Comparison of ENCODE assay signal across 10 cellular contexts in genomic region chr15:58773024-58773423, GRCh38. TPM values are rescaled to one million over a fixed set of nuclear protein-coding genes. Genes with fewer than 3 reads are reported as not detected.
DNase-seq lines count a peak whose midpoint lies in the region; ATAC-seq and TF ChIP-seq lines count a peak whose summit lies in the region.
"Had no signal": no experiment of that assay in that cellular context is flagged by ENCODE, and none has a peak within 500 bp of the region (broad histone marks: within the 10 kb centered on the region; RNA-seq: fewer than 3 reads in every experiment).

No MANE protein-coding gene starts in this region.

- peak overlapping the region; percentile 88 for H3K27ac Mint-ChIP-seq in activated T-helper 17 cell treated with anti-CD3 and anti-CD28 coated beads, Interleukin-2, amount 50 U/mL, for 72 hours

- peaks cover 8 to 39% (median 35%) of the 10 kb centered on the region in 5 donors for H3K4me1 ChIP-seq in subcutaneous abdominal adipose tissue (ENCODE audit: control insufficient read depth in 5 of 5, insufficient read depth in 5 of 5, low read length in 5 of 5)

- no peak for DNase-seq in HFF-Myc (ENCODE audit: extremely low read depth, low read depth)
- no peak for DNase-seq in cerebellum (ENCODE audit: low spot score)
- DNase-seq: activated T-cell treated with anti-CD3 and anti-CD28 coated beads, Interleukin-2, amount 50 U/mL, for 72 hours; Peyer's patch; stimulated activated naive CD4-positive, alpha-beta T cell treated with Interleukin-2 at 50 U/mL for 16 hours had no signal

- TF ChIP-seq CTCF in HFF-Myc (IDR thresholded peaks at IDR 0.05; ENCODE audit: low read depth, low read length, missing control alignments) = no peak

- H3K27me3 Mint-ChIP-seq in activated T-helper 17 cell treated with anti-CD3 and anti-CD28 coated beads, Interleukin-2, amount 50 U/mL, for 72 hours = no peaks in the 10 kb centered on the region

- no peak overlapping the region for H3K27ac ChIP-seq in subcutaneous abdominal adipose tissue (ENCODE audit: low read depth, low read length)

- no peaks in the 10 kb centered on the region for H3K9me3 Mint-ChIP-seq in activated T-helper 17 cell treated with anti-CD3 and anti-CD28 coated beads, Interleukin-2, amount 50 U/mL, for 72 hours
- H3K9me3 Mint-ChIP-seq: activated T-cell treated with anti-CD3 and anti-CD28 coated beads, Interleukin-2, amount 50 U/mL, for 72 hours had no signal

- H3K36me3 ChIP-seq in subcutaneous abdominal adipose tissue (ENCODE audit: control insufficient read depth in 5 of 5, insufficient read depth in 5 of 5, low read length in 5 of 5) = no peaks in the 10 kb centered on the region
- H3K36me3 ChIP-seq: Peyer's patch had no signal

- no peaks in the 10 kb centered on the region for H3K9me3 ChIP-seq in subcutaneous abdominal adipose tissue (ENCODE audit: control insufficient read depth in 5 of 5, low read length in 5 of 5)
- H3K9me3 ChIP-seq: Peyer's patch had no signal

- no peak for ATAC-seq in activated T-helper 17 cell treated with anti-CD3 and anti-CD28 coated beads, Interleukin-2, amount 50 U/mL, for 72 hours (replicated peaks)
- no peak for ATAC-seq in HG02973 (IDR thresholded peaks at IDR 0.05; ENCODE audit: unreplicated experiment)
- no peak for ATAC-seq in GM19328 (IDR thresholded peaks at IDR 0.05; ENCODE audit: unreplicated experiment)
- ATAC-seq: activated T-cell treated with anti-CD3 and anti-CD28 coated beads, Interleukin-2, amount 50 U/mL, for 72 hours had no signal

- H3K4me3 ChIP-seq in HFF-Myc (replicated peaks; ENCODE audit: low read depth, low read length) = peak overlapping the region; percentile 84
- H3K4me3 ChIP-seq in iPS-11a (ENCODE audit: low read depth, low read length) = peak overlapping the region; percentile 18
- peak overlapping the region; percentile 34 to 97 (median 87) for H3K4me3 ChIP-seq in subcutaneous abdominal adipose tissue (ENCODE audit: low read depth in 1 of 5, low read length in 5 of 5)

- peaks cover 11% of the 10 kb centered on the region for H3K4me1 Mint-ChIP-seq in activated T-helper 17 cell treated with anti-CD3 and anti-CD28 coated beads, Interleukin-2, amount 50 U/mL, for 72 hours

- H3K4me3 Mint-ChIP-seq in activated T-helper 17 cell treated with anti-CD3 and anti-CD28 coated beads, Interleukin-2, amount 50 U/mL, for 72 hours = no peak overlapping the region
- H3K4me3 Mint-ChIP-seq: activated T-cell treated with anti-CD3 and anti-CD28 coated beads, Interleukin-2, amount 50 U/mL, for 72 hours had no signal

- no peaks in the 10 kb centered on the region for H3K27me3 ChIP-seq in subcutaneous abdominal adipose tissue (ENCODE audit: control insufficient read depth in 5 of 5, insufficient read depth in 4 of 5, low read length in 5 of 5)
- H3K27me3 ChIP-seq: Peyer's patch had no signal

- no peak overlapping the region for H3K9ac ChIP-seq in subcutaneous abdominal adipose tissue (ENCODE audit: low read length in 5 of 5)

- peaks cover 5% of the 10 kb centered on the region for H3K36me3 Mint-ChIP-seq in activated T-helper 17 cell treated with anti-CD3 and anti-CD28 coated beads, Interleukin-2, amount 50 U/mL, for 72 hours (ENCODE audit: low read depth)

RNA-seq across cellular contexts. Expression of gene MINDY2, which starts 1.9 kb away (rescaled TPM):
- total RNA-seq in activated T-helper 17 cell treated with anti-CD3 and anti-CD28 coated beads, Interleukin-2, amount 50 U/mL, for 72 hours = 10 to 100 TPM; 17.2 to 33.0 TPM
- 32.4 TPM for total RNA-seq in cerebellum

RNA-seq across cellular contexts. Expression of gene ADAM10, which starts 23.5 kb away (rescaled TPM):
- 10 to 100 TPM; 85.3 to 93.0 TPM for total RNA-seq in activated T-helper 17 cell treated with anti-CD3 and anti-CD28 coated beads, Interleukin-2, amount 50 U/mL, for 72 hours
- total RNA-seq in cerebellum = 76.9 TPM

Comparison
In these comparisons a context has a peak if more than half of its experiments do, and no peak if none do; other contexts are left out.
1. H3K4me3 ChIP-seq: peak in every context shown above with its lines; median percentile 87 in subcutaneous abdominal adipose tissue; 84 in HFF-Myc; 18 in iPS-11a.